15 cellular contexts compared by ENCODE assay signal in genomic region chr17:30401097-30401496, GRCh38.
"Had no signal": no experiment of that assay in that cellular context is flagged by ENCODE, and none has a peak within 500 bp of the region (broad histone marks: within the 10 kb centered on the region; RNA-seq: fewer than 3 reads in every experiment).

No MANE protein-coding gene starts in this region.

- H3K27me3 Mint-ChIP-seq: activated naive CD8-positive, alpha-beta T cell treated with anti-CD3 and anti-CD28 coated beads for 36 hours; stimulated activated memory B cell treated with anti-CD40 and anti-IgM and Interleukin-4, amounts not matched to agents 10 μg/mL and 1 μg/mL and 100 μg/mL, for 72 hours had no signal

- H3K9me3 Mint-ChIP-seq: activated T-cell treated with anti-CD3 and anti-CD28 coated beads, Interleukin-2, amount 50 U/mL, for 72 hours; natural killer cell had no signal

- H3K27ac Mint-ChIP-seq: activated naive CD8-positive, alpha-beta T cell treated with anti-CD3 and anti-CD28 coated beads for 36 hours; stimulated activated memory B cell treated with anti-CD40 and anti-IgM and Interleukin-4, amounts not matched to agents 10 μg/mL and 1 μg/mL and 100 μg/mL, for 72 hours had no signal

- H3K4me3 Mint-ChIP-seq: activated naive CD8-positive, alpha-beta T cell treated with anti-CD3 and anti-CD28 coated beads for 36 hours; activated T-cell treated with anti-CD3 and anti-CD28 coated beads, Interleukin-2, amount 50 U/mL, for 72 hours; natural killer cell; stimulated activated memory B cell treated with anti-CD40 and anti-IgM and Interleukin-4, amounts not matched to agents 10 μg/mL and 1 μg/mL and 100 μg/mL, for 72 hours had no signal

- ATAC-seq: activated T-cell treated with anti-CD3 and anti-CD28 coated beads, Interleukin-2, amount 50 U/mL, for 72 hours; body of pancreas; left cardiac atrium; lower lobe of right lung; natural killer cell; pancreas; sciatic nerve; stimulated activated memory B cell treated with anti-CD40 and anti-IgM and Interleukin-4, amounts not matched to agents 10 μg/mL and 1 μg/mL and 100 μg/mL, for 72 hours had no signal

- DNase-seq: activated CD4-positive, alpha-beta T cell treated with anti-CD3 and anti-CD28 coated beads, Interleukin-2, amount 50 U/mL, for 4 hours; activated gamma-delta T cell treated with Interleukin-2 at 50 U/mL for 16 hours; activated naive CD8-positive, alpha-beta T cell treated with anti-CD3 and anti-CD28 coated beads for 36 hours; activated T-cell treated with anti-CD3 and anti-CD28 coated beads, Interleukin-2, amount 50 U/mL, for 72 hours; amygdala; body of pancreas; dorsolateral prefrontal cortex; left cardiac atrium; lower lobe of right lung; natural killer cell; pancreas; stimulated activated CD4-positive, alpha-beta T cell treated with anti-CD3 and anti-CD28 coated beads, Interleukin-4, amount 100 ng/mL, for 24 hours; thyroid gland had no signal
